2 cellular contexts compared by ENCODE assay signal in the genomic region with DNA sequence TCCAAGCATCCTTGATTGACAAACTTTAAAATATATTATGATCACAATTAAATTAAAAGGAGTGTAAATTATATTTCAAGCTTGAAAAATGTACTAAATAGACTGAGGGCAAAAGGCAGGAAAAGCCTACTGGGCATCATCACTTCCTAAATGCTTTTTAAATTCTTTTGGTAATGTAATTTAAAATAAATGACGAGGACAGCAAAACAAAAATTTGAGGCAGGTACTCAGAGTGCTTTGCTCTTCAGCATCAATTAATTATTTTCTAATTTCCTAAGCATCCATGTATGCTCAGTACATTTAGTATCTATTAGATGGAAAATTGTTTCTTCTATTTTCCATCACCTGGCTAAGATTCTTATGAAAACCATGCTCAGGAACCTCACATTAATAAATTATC.
TF ChIP-seq lines count a peak whose summit lies in the region.

No MANE protein-coding gene starts in this region.

TF ChIP-seq in SK-N-SH treated with all-trans-retinoic acid at 6 μM for 48 hours, 23 proteins besides CTCF, POLR2A, EP300 and RAD21:
- TF ChIP-seq ISL1 (CRISPR knock-in tag; IDR thresholded peaks at IDR 0.05) = peak; percentile 26; the same call in 1 of the 2 replicates
- TF ChIP-seq, protein P1, sequence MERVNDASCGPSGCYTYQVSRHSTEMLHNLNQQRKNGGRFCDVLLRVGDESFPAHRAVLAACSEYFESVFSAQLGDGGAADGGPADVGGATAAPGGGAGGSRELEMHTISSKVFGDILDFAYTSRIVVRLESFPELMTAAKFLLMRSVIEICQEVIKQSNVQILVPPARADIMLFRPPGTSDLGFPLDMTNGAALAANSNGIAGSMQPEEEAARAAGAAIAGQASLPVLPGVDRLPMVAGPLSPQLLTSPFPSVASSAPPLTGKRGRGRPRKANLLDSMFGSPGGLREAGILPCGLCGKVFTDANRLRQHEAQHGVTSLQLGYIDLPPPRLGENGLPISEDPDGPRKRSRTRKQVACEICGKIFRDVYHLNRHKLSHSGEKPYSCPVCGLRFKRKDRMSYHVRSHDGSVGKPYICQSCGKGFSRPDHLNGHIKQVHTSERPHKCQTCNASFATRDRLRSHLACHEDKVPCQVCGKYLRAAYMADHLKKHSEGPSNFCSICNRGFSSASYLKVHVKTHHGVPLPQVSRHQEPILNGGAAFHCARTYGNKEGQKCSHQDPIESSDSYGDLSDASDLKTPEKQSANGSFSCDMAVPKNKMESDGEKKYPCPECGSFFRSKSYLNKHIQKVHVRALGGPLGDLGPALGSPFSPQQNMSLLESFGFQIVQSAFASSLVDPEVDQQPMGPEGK (CRISPR knock-in tag; IDR thresholded peaks at IDR 0.05; ENCODE audit: borderline replicate concordance) = no peak
TF ChIP-seq in SK-N-SH treated with all-trans-retinoic acid at 6 μM for 48 hours: peak in this region for 1.

TF ChIP-seq in SK-N-SH, 30 proteins besides CTCF, POLR2A, EP300 and RAD21:
- no peak for TF ChIP-seq POLR2AphosphoS5 (IDR thresholded peaks at IDR 0.05; ENCODE audit: low read depth, low read length)
- TF ChIP-seq SMC3 (IDR thresholded peaks at IDR 0.05; ENCODE audit: low read depth, low read length) = no peak
- TF ChIP-seq RXRA (IDR thresholded peaks at IDR 0.05; ENCODE audit: borderline replicate concordance, low read depth) = no peak
- TF ChIP-seq GATA2 (CRISPR knock-in tag; IDR thresholded peaks at IDR 0.05) = no peak
- TF ChIP-seq TCF12 (IDR thresholded peaks at IDR 0.05) = no peak
- TF ChIP-seq, protein P2, sequence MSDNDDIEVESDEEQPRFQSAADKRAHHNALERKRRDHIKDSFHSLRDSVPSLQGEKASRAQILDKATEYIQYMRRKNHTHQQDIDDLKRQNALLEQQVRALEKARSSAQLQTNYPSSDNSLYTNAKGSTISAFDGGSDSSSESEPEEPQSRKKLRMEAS (IDR thresholded peaks at IDR 0.05; ENCODE audit: low read depth) = no peak
- TF ChIP-seq, protein P3, sequence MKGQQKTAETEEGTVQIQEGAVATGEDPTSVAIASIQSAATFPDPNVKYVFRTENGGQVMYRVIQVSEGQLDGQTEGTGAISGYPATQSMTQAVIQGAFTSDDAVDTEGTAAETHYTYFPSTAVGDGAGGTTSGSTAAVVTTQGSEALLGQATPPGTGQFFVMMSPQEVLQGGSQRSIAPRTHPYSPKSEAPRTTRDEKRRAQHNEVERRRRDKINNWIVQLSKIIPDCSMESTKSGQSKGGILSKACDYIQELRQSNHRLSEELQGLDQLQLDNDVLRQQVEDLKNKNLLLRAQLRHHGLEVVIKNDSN (IDR thresholded peaks at IDR 0.05; ENCODE audit: borderline replicate concordance, low read depth) = no peak
- no peak for TF ChIP-seq YY1 (IDR thresholded peaks at IDR 0.05; ENCODE audit: low read depth)
- no peak for TF ChIP-seq GABPA (IDR thresholded peaks at IDR 0.05; ENCODE audit: low read depth)
- TF ChIP-seq CHD2 (IDR thresholded peaks at IDR 0.05; ENCODE audit: low read length, partially characterized antibody) = no peak
- TF ChIP-seq MXI1 (IDR thresholded peaks at IDR 0.05; ENCODE audit: low read depth, low read length) = no peak
- TF ChIP-seq NRF1 (IDR thresholded peaks at IDR 0.05; ENCODE audit: low read depth, low read length) = no peak
- no peak for TF ChIP-seq FOSL2 (IDR thresholded peaks at IDR 0.05; ENCODE audit: borderline replicate concordance, low read depth)
- no peak for TF ChIP-seq TEAD4 (IDR thresholded peaks at IDR 0.05; ENCODE audit: borderline replicate concordance, insufficient read depth)
- no peak for TF ChIP-seq ELF1 (IDR thresholded peaks at IDR 0.05)
